ENCODE assay signal across 17 cellular contexts in genomic region chr1:18999287-18999852, GRCh38. TPM values are rescaled to one million over a fixed set of nuclear protein-coding genes. Genes with fewer than 3 reads are reported as not detected.
DNase-seq lines count a peak whose midpoint lies in the region; ATAC-seq and TF ChIP-seq lines count a peak whose summit lies in the region.
"Had no signal": no experiment of that assay in that cellular context is flagged by ENCODE, and none has a peak within 500 bp of the region (broad histone marks: within the 10 kb centered on the region; RNA-seq: fewer than 3 reads in every experiment).

No MANE protein-coding gene starts in this region.

- H3K27me3 ChIP-seq in left lung (peaks cover 0 to 3% of the 10 kb centered on the region in 2 donors), vagina (no peaks in the 10 kb centered on the region)
- H3K27me3 ChIP-seq: foreskin keratinocyte had no signal

- H3K27ac ChIP-seq in coronary artery, result peak overlapping the region; percentile 59 to 76
- no peak overlapping the region for H3K27ac ChIP-seq in left lung
- peak overlapping the region; percentile 37 for H3K27ac ChIP-seq in vagina
- no peak overlapping the region for H3K27ac ChIP-seq in caudate nucleus (ENCODE audit: low read depth, low read length)
- H3K27ac ChIP-seq: 22Rv1, psoas muscle had no signal

- TF ChIP-seq CTCF in coronary artery (IDR thresholded peaks at IDR 0.05) (no peak), left lung (IDR thresholded peaks at IDR 0.05) (no peak), vagina (IDR thresholded peaks at IDR 0.05) (no peak), omental fat pad (IDR thresholded peaks at IDR 0.05) (no peak)

- DNase-seq in activated CD4-positive, alpha-beta T cell treated with anti-CD3 and anti-CD28 coated beads for 36 hours, result no peak
- DNase-seq in activated CD4-positive, alpha-beta T cell treated with anti-CD3 and anti-CD28 coated beads for 1 hour, result no peak
- DNase-seq in coronary artery (ENCODE audit: low spot score), result no peak
- DNase-seq in left lung, result no peak
- peak in 1 of 2 donors; percentile 67 for DNase-seq in vagina (ENCODE audit: extremely low spot score in 2 of 2)
- DNase-seq in caudate nucleus (lab: John Stamatoyannopoulos, UW), result no peak
- DNase-seq in NCI-H187 treated with DMSO at 0.1 percent for 48 hours (lab: John Stamatoyannopoulos, UW), result no peak
- DNase-seq in omental fat pad (ENCODE audit: low spot score), result no peak
- DNase-seq: activated CD4-positive, CD25-positive, alpha-beta regulatory T cell; activated CD8-positive, alpha-beta memory T cell treated with anti-CD3 and anti-CD28 coated beads, Interleukin-2, amount 50 U/mL, for 4 hours; activated naive CD8-positive, alpha-beta T cell treated with anti-CD3 and anti-CD28 coated beads, Interleukin-2, amount 10 ng/mL, durations not matched to agents 7 days and 5 days; islet precursor cell; psoas muscle; stimulated activated CD4-positive, alpha-beta T cell treated with anti-CD3 and anti-CD28 coated beads, Interleukin-1b, Interleukin-23, amount 100 ng/mL, for 48 hours had no signal

- peaks cover 25% of the 10 kb centered on the region for H3K9me3 Mint-ChIP-seq in activated CD4-positive, alpha-beta T cell treated with anti-CD3 and anti-CD28 coated beads for 36 hours (ENCODE audit: low read depth)

- no peak overlapping the region for H3K4me3 ChIP-seq in coronary artery
- H3K4me3 ChIP-seq in left lung, result no peak overlapping the region
- no peak overlapping the region for H3K4me3 ChIP-seq in vagina
- H3K4me3 ChIP-seq: psoas muscle had no signal

- H3K27me3 Mint-ChIP-seq in activated CD4-positive, alpha-beta T cell treated with anti-CD3 and anti-CD28 coated beads for 36 hours, result peaks cover 2% of the 10 kb centered on the region

- no peak for TF ChIP-seq POLR2A in vagina (IDR thresholded peaks at IDR 0.05)

- POLR2A ChIA-PET in activated CD4-positive, alpha-beta T cell treated with anti-CD3 and anti-CD28 coated beads for 36 hours (lab: Charles Lee), result no interaction called here

- intact Hi-C loops in activated CD4-positive, alpha-beta T cell treated with anti-CD3 and anti-CD28 coated beads for 36 hours (cut with DNase I, micrococcal nuclease), result no loop called here
- intact Hi-C loops in left lung (cut with DNase I) (no loop called here), vagina (cut with DNase I) (no loop called here)

- no peak for ATAC-seq in activated CD4-positive, alpha-beta T cell treated with anti-CD3 and anti-CD28 coated beads for 36 hours
- ATAC-seq in left lung (peak; percentile 53), omental fat pad (ENCODE audit: low FRiP score) (no peak)
- ATAC-seq: foreskin keratinocyte, psoas muscle had no signal

- H3K27ac Mint-ChIP-seq in activated CD4-positive, alpha-beta T cell treated with anti-CD3 and anti-CD28 coated beads for 36 hours, result peak overlapping the region; percentile 58
- H3K27ac Mint-ChIP-seq: activated naive CD8-positive, alpha-beta T cell treated with anti-CD3 and anti-CD28 coated beads, Interleukin-2, amount 10 ng/mL, durations not matched to agents 7 days and 5 days; dendritic cell treated with granulocyte-macrophage colony-stimulating factor and Interleukin-4, amounts not matched to agents 40 ng/mL and 50 ng/mL, for 4 days had no signal

- H3K9me3 ChIP-seq in left lung (peaks cover 4 to 9% of the 10 kb centered on the region in 2 donors), vagina (no peaks in the 10 kb centered on the region)

- H3K4me3 Mint-ChIP-seq in activated CD4-positive, alpha-beta T cell treated with anti-CD3 and anti-CD28 coated beads for 36 hours, result no peak overlapping the region
- H3K4me3 Mint-ChIP-seq: activated naive CD8-positive, alpha-beta T cell treated with anti-CD3 and anti-CD28 coated beads, Interleukin-2, amount 10 ng/mL, durations not matched to agents 7 days and 5 days; dendritic cell treated with granulocyte-macrophage colony-stimulating factor and Interleukin-4, amounts not matched to agents 40 ng/mL and 50 ng/mL, for 4 days had no signal

- no peaks in the 10 kb centered on the region for H3K36me3 ChIP-seq in left lung
- H3K36me3 ChIP-seq in vagina, result no peaks in the 10 kb centered on the region

- no peaks in the 10 kb centered on the region for H3K4me1 ChIP-seq in left lung
- H3K4me1 ChIP-seq in vagina, result peaks cover 18% of the 10 kb centered on the region
- H3K4me1 ChIP-seq: psoas muscle had no signal

- CTCF ChIA-PET in activated CD4-positive, alpha-beta T cell treated with anti-CD3 and anti-CD28 coated beads for 36 hours (lab: Charles Lee), result interaction anchor here (0.6 kb wide), 1 partner anchor 11 kb away, joined by 4 read pairs; no protein-coding TSS in a partner anchor

- peaks cover 12% of the 10 kb centered on the region for H3K36me3 Mint-ChIP-seq in activated CD4-positive, alpha-beta T cell treated with anti-CD3 and anti-CD28 coated beads for 36 hours (ENCODE audit: low read depth)

- peaks cover 30% of the 10 kb centered on the region for H3K4me1 Mint-ChIP-seq in activated CD4-positive, alpha-beta T cell treated with anti-CD3 and anti-CD28 coated beads for 36 hours

RNA-seq across cellular contexts. Expression of gene IFFO2, which starts 42.9 kb away (rescaled TPM):
- 10 to 100 TPM; 48.3 to 62.7 TPM for total RNA-seq in activated CD4-positive, alpha-beta T cell treated with anti-CD3 and anti-CD28 coated beads for 36 hours
- 10 to 100 TPM; 14.1 to 14.7 TPM for total RNA-seq in left lung
- total RNA-seq in vagina, result 34.6 TPM
- 10 to 100 TPM in 1 of 4 donors, 1 to 10 TPM in 3; 2.3 to 12.9 (median 7.7) TPM for total RNA-seq in omental fat pad

Comparison
In these comparisons a context has a peak if more than half of its experiments do, and no peak if none do; other contexts are left out.
1. H3K27ac ChIP-seq: peak in coronary artery (2 of 2) and vagina (single experiment); none in left lung (0 of 2) and caudate nucleus (single experiment).